27 cellular contexts compared by ENCODE assay signal in genomic region chr17:65466547-65466946, GRCh38.
"Had no signal": no experiment of that assay in that cellular context is flagged by ENCODE, and none has a peak within 500 bp of the region (broad histone marks: within the 10 kb centered on the region; RNA-seq: fewer than 3 reads in every experiment).

No MANE protein-coding gene starts in this region.

- H3K27me3 Mint-ChIP-seq: activated naive CD4-positive, alpha-beta T cell treated with anti-CD3 and anti-CD28 coated beads, Interleukin-2, amount 50 U/mL, for 24 hours; activated naive CD8-positive, alpha-beta T cell treated with anti-CD3 and anti-CD28 coated beads for 36 hours had no signal

- ATAC-seq: activated CD4-positive, alpha-beta T cell treated with anti-CD3 and anti-CD28 coated beads for 36 hours; activated naive CD8-positive, alpha-beta T cell treated with anti-CD3 and anti-CD28 coated beads, Interleukin-2, amount 50 U/mL, for 24 hours; body of pancreas; effector memory CD8-positive, alpha-beta T cell; gastroesophageal sphincter had no signal

- H3K4me1 Mint-ChIP-seq: activated CD4-positive, alpha-beta T cell treated with anti-CD3 and anti-CD28 coated beads for 36 hours; activated CD4-positive, alpha-beta T cell treated with anti-CD3 and anti-CD28 coated beads, Interleukin-2, amount 10 ng/mL, durations not matched to agents 24 days and 14 days; activated naive CD4-positive, alpha-beta T cell treated with anti-CD3 and anti-CD28 coated beads, Interleukin-2, amount 50 U/mL, for 24 hours; activated naive CD8-positive, alpha-beta T cell treated with anti-CD3 and anti-CD28 coated beads for 36 hours; activated naive CD8-positive, alpha-beta T cell treated with anti-CD3 and anti-CD28 coated beads, Interleukin-2, amount 50 U/mL, for 24 hours had no signal

- DNase-seq: activated CD4-positive, alpha-beta memory T cell treated with anti-CD3 and anti-CD28 coated beads for 36 hours; activated CD4-positive, alpha-beta T cell treated with anti-CD3 and anti-CD28 coated beads for 36 hours; activated CD4-positive, alpha-beta T cell treated with anti-CD3 and anti-CD28 coated beads, Interleukin-2, amount 10 ng/mL, durations not matched to agents 24 days and 14 days; activated CD4-positive, CD25-positive, alpha-beta regulatory T cell; activated CD4-positive, CD25-positive, alpha-beta regulatory T cell treated with anti-CD3 and anti-CD28 coated beads, Interleukin-2, amount 50 U/mL, for 72 hours; activated CD8-positive, alpha-beta memory T cell treated with anti-CD3 and anti-CD28 coated beads for 24 hours; activated CD8-positive, alpha-beta memory T cell treated with anti-CD3 and anti-CD28 coated beads, Interleukin-2, amount 50 U/mL, for 4 hours; activated effector memory CD4-positive, alpha-beta T cell treated with Interleukin-2 at 50 U/mL for 16 hours; activated naive CD4-positive, alpha-beta T cell treated with anti-CD3 and anti-CD28 coated beads for 36 hours; activated naive CD8-positive, alpha-beta T cell treated with anti-CD3 and anti-CD28 coated beads for 36 hours; activated naive CD8-positive, alpha-beta T cell treated with anti-CD3 and anti-CD28 coated beads, Interleukin-2, amount 50 U/mL, for 24 hours; activated T-cell treated with anti-CD3 and anti-CD28 coated beads for 4 hours; activated T-cell treated with anti-CD3 and anti-CD28 coated beads, Interleukin-2, amount 50 U/mL, for 24 hours; activated T-cell treated with anti-CD3 and anti-CD28 coated beads, Interleukin-2, amount 50 U/mL, for 72 hours; adrenal gland; amygdala; aorta; body of pancreas; caudate nucleus; cortex of kidney; dermis blood vessel endothelial cell; effector CD4-positive, alpha-beta T cell; effector memory CD8-positive, alpha-beta T cell; esophagus squamous epithelium; foreskin melanocyte had no signal

- H3K4me3 Mint-ChIP-seq: activated CD4-positive, alpha-beta memory T cell treated with anti-CD3 and anti-CD28 coated beads for 36 hours; activated CD4-positive, alpha-beta T cell treated with anti-CD3 and anti-CD28 coated beads for 36 hours; activated CD4-positive, alpha-beta T cell treated with anti-CD3 and anti-CD28 coated beads, Interleukin-2, amount 10 ng/mL, durations not matched to agents 24 days and 14 days; activated naive CD4-positive, alpha-beta T cell treated with anti-CD3 and anti-CD28 coated beads for 36 hours; activated naive CD4-positive, alpha-beta T cell treated with anti-CD3 and anti-CD28 coated beads, Interleukin-2, amount 50 U/mL, for 24 hours; activated naive CD8-positive, alpha-beta T cell treated with anti-CD3 and anti-CD28 coated beads for 36 hours; activated naive CD8-positive, alpha-beta T cell treated with anti-CD3 and anti-CD28 coated beads, Interleukin-2, amount 50 U/mL, for 24 hours; activated T-cell treated with anti-CD3 and anti-CD28 coated beads, Interleukin-2, amount 50 U/mL, for 24 hours; activated T-cell treated with anti-CD3 and anti-CD28 coated beads, Interleukin-2, amount 50 U/mL, for 72 hours; effector memory CD8-positive, alpha-beta T cell had no signal

- H3K9me3 Mint-ChIP-seq: activated CD4-positive, alpha-beta memory T cell treated with anti-CD3 and anti-CD28 coated beads for 36 hours; activated naive CD4-positive, alpha-beta T cell treated with anti-CD3 and anti-CD28 coated beads for 36 hours; activated naive CD4-positive, alpha-beta T cell treated with anti-CD3 and anti-CD28 coated beads, Interleukin-2, amount 50 U/mL, for 24 hours; activated naive CD8-positive, alpha-beta T cell treated with anti-CD3 and anti-CD28 coated beads for 36 hours; activated naive CD8-positive, alpha-beta T cell treated with anti-CD3 and anti-CD28 coated beads, Interleukin-2, amount 50 U/mL, for 24 hours; activated T-cell treated with anti-CD3 and anti-CD28 coated beads, Interleukin-2, amount 50 U/mL, for 24 hours; effector memory CD8-positive, alpha-beta T cell had no signal

- H3K36me3 Mint-ChIP-seq: activated CD4-positive, alpha-beta memory T cell treated with anti-CD3 and anti-CD28 coated beads for 36 hours; activated naive CD4-positive, alpha-beta T cell treated with anti-CD3 and anti-CD28 coated beads, Interleukin-2, amount 50 U/mL, for 24 hours; activated naive CD8-positive, alpha-beta T cell treated with anti-CD3 and anti-CD28 coated beads for 36 hours had no signal

- H3K27ac Mint-ChIP-seq: activated CD4-positive, alpha-beta memory T cell treated with anti-CD3 and anti-CD28 coated beads for 36 hours; activated CD4-positive, alpha-beta T cell treated with anti-CD3 and anti-CD28 coated beads for 36 hours; activated CD4-positive, alpha-beta T cell treated with anti-CD3 and anti-CD28 coated beads, Interleukin-2, amount 10 ng/mL, durations not matched to agents 24 days and 14 days; activated naive CD4-positive, alpha-beta T cell treated with anti-CD3 and anti-CD28 coated beads for 36 hours; activated naive CD4-positive, alpha-beta T cell treated with anti-CD3 and anti-CD28 coated beads, Interleukin-2, amount 50 U/mL, for 24 hours; activated naive CD8-positive, alpha-beta T cell treated with anti-CD3 and anti-CD28 coated beads for 36 hours; activated naive CD8-positive, alpha-beta T cell treated with anti-CD3 and anti-CD28 coated beads, Interleukin-2, amount 50 U/mL, for 24 hours; activated T-cell treated with anti-CD3 and anti-CD28 coated beads, Interleukin-2, amount 50 U/mL, for 24 hours; activated T-cell treated with anti-CD3 and anti-CD28 coated beads, Interleukin-2, amount 50 U/mL, for 72 hours; effector memory CD8-positive, alpha-beta T cell had no signal
